ENCODE assay signal across 8 cellular contexts in genomic region chr11:41842673-41843072, GRCh38.
"Had no signal": no experiment of that assay in that cellular context is flagged by ENCODE, and none has a peak within 500 bp of the region (broad histone marks: within the 10 kb centered on the region; RNA-seq: fewer than 3 reads in every experiment).

No MANE protein-coding gene starts in this region.

- H3K27me3 Mint-ChIP-seq: IgD-negative memory B cell had no signal

- H3K9me3 ChIP-seq: HAP-1 had no signal

- DNase-seq: GM23248, GOT3, H7, HFFc6, KBM-7 had no signal

- H3K27ac Mint-ChIP-seq: HFFc6 had no signal

- H3K36me3 Mint-ChIP-seq: IgD-negative memory B cell had no signal

- H3K4me1 Mint-ChIP-seq: IgD-negative memory B cell had no signal

- ATAC-seq: HCT116 had no signal

- H3K9ac ChIP-seq: GM23248 had no signal

- H3K4me1 ChIP-seq: HAP-1 had no signal

- H3K27ac ChIP-seq: GM23248 had no signal

- H3K4me3 Mint-ChIP-seq: HFFc6, IgD-negative memory B cell had no signal

- H3K36me3 ChIP-seq: HAP-1 had no signal

- H3K4me3 ChIP-seq: GM23248, HAP-1 had no signal

- H2AFZ ChIP-seq: GM23248 had no signal
